Comparison of ENCODE assay signal across 8 cellular contexts in the genomic region with DNA sequence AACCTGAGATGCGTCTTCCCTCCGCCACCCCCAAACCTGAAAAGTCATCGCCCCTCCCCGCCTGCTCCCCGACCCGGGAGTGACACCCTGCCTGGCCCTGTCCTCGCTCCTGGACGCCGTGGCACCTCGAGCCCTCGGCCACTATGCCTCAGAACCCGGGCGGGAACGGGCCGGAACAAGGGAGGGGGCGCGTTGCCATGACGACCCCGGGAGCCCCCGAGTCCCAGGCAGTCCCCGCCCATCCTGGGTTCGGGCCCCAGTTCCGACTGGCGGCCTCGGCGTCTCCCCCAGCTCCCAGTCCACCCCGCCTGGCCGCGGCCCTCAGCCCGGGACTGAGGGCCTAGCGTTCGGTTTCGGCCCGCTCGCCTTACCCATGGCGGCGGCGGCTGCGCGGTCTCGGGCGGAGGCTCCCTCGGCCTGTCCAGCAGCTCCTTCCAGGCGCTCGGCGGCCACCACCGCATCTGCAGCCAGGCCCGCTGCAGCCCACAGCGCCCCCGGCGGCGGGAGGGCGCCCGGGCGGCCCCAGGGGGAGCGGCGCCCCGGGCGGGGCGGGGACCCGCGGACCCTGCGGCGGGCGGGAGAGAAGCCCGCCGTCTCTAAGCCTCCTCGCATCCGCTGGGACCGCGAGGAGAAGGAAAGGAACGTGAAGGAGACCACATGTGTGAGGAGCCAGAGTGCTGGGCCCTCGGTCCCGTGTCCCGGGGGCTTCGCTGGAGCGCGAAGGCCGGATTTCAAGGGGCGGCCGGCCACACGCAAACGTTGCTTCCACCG. TPM values are rescaled to one million over a fixed set of nuclear protein-coding genes. Genes with fewer than 3 reads are reported as not detected.
DNase-seq lines count a peak whose midpoint lies in the region; ATAC-seq and TF ChIP-seq lines count a peak whose summit lies in the region.

Gene RUFY2 (minus strand): TSS at position 463 of the 771 bp plus-strand sequence. CDS start 88 bp downstream, at position 375.

- no peaks in the 10 kb centered on the region for H3K36me3 Mint-ChIP-seq in activated CD8-positive, alpha-beta T cell treated with anti-CD3 and anti-CD28 coated beads for 36 hours (ENCODE audit: low read depth)
- H3K36me3 Mint-ChIP-seq in memory B cell = no peaks in the 10 kb centered on the region

- ATAC-seq in HG03378 (IDR thresholded peaks at IDR 0.05; ENCODE audit: unreplicated experiment) (peak; percentile 79), memory B cell (ENCODE audit: low read depth) (peak; percentile 94)
- peak; percentile 92 for ATAC-seq in activated CD8-positive, alpha-beta T cell treated with anti-CD3 and anti-CD28 coated beads for 36 hours

- TF ChIP-seq POLR2A in GM19099 (IDR thresholded peaks at IDR 0.05; ENCODE audit: extremely low read depth, insufficient read length, low read depth) = peak; percentile 71

- H3K27me3 Mint-ChIP-seq in activated CD8-positive, alpha-beta T cell treated with anti-CD3 and anti-CD28 coated beads for 36 hours = no peaks in the 10 kb centered on the region
- H3K27me3 Mint-ChIP-seq in memory B cell = no peaks in the 10 kb centered on the region

- POLR2A ChIA-PET in activated CD8-positive, alpha-beta T cell treated with anti-CD3 and anti-CD28 coated beads for 36 hours (lab: Charles Lee) = interaction anchor here (0.5 to 1.0 kb wide), 4 partner anchors 9 to 67 kb away, joined by 3 read pairs; no protein-coding TSS in a partner anchor

- peak within 1 kb of the TSS; percentile 86 for H3K27ac Mint-ChIP-seq in activated CD8-positive, alpha-beta T cell treated with anti-CD3 and anti-CD28 coated beads for 36 hours
- peak within 1 kb of the TSS; percentile 93 for H3K27ac Mint-ChIP-seq in memory B cell

- DNase-seq in NCI-H748 (lab: John Stamatoyannopoulos, UW; ENCODE audit: unreplicated experiment) (peak; percentile 80), memory B cell (ENCODE audit: low spot score in 2 of 2) (peak; percentile 80 to 90)
- peak; percentile 80 for DNase-seq in activated CD8-positive, alpha-beta T cell treated with anti-CD3 and anti-CD28 coated beads for 36 hours
- DNase-seq in effector CD8-positive, alpha-beta T cell (lab: John Stamatoyannopoulos, UW) = peak; percentile 61
- DNase-seq in stimulated activated CD8-positive, alpha-beta memory T cell treated with anti-CD3 and anti-CD28 coated beads, Interleukin-12 subunit alpha, Interleukin-12 subunit beta, amount 100 ng/mL, for 24 hours (ENCODE audit: extremely low read depth) = peak; percentile 54

- H3K4me1 Mint-ChIP-seq in activated CD8-positive, alpha-beta T cell treated with anti-CD3 and anti-CD28 coated beads for 36 hours (ENCODE audit: low read depth) = peaks cover 14% of the 10 kb centered on the region
- peaks cover 12% of the 10 kb centered on the region for H3K4me1 Mint-ChIP-seq in memory B cell

- peak within 1 kb of the TSS; percentile 85 for H3K4me3 Mint-ChIP-seq in activated CD8-positive, alpha-beta T cell treated with anti-CD3 and anti-CD28 coated beads for 36 hours
- H3K4me3 Mint-ChIP-seq in memory B cell = peak within 1 kb of the TSS; percentile 94

- no peaks in the 10 kb centered on the region for H3K9me3 Mint-ChIP-seq in activated CD8-positive, alpha-beta T cell treated with anti-CD3 and anti-CD28 coated beads for 36 hours
- H3K9me3 Mint-ChIP-seq in memory B cell = no peaks in the 10 kb centered on the region

- CTCF ChIA-PET in activated CD8-positive, alpha-beta T cell treated with anti-CD3 and anti-CD28 coated beads for 36 hours (lab: Charles Lee) = interaction anchor here (0.7 to 1.9 kb wide), 15 partner anchors 8 to 420 kb away, joined by 3 to 10 read pairs (median 4); partner anchors contain the start of gene STOX1

- TF ChIP-seq CTCF in C4-2B (conservative IDR thresholded peaks at IDR 0.05) = peak; percentile 100
- TF ChIP-seq CTCF in activated CD8-positive, alpha-beta T cell treated with anti-CD3 and anti-CD28 coated beads for 36 hours (IDR thresholded peaks at IDR 0.05) = peak; percentile 91

- H3K27ac ChIP-seq in C4-2B = peak within 1 kb of the TSS; percentile 90

- intact Hi-C loops in activated CD8-positive, alpha-beta T cell treated with anti-CD3 and anti-CD28 coated beads for 36 hours (cut with micrococcal nuclease) = no loop called here

RNA-seq across cellular contexts. Expression of gene RUFY2, which starts in this region (rescaled TPM):
- 1 to 10 TPM; 7.8 to 8.0 TPM for total RNA-seq in activated CD8-positive, alpha-beta T cell treated with anti-CD3 and anti-CD28 coated beads for 36 hours

Comparison
In these comparisons a context has a peak if more than half of its experiments do, and no peak if none do; other contexts are left out.
1. Peak in every context shown above with its lines: DNase-seq, ATAC-seq and H3K27ac ChIP-seq.